In the genomic region with DNA sequence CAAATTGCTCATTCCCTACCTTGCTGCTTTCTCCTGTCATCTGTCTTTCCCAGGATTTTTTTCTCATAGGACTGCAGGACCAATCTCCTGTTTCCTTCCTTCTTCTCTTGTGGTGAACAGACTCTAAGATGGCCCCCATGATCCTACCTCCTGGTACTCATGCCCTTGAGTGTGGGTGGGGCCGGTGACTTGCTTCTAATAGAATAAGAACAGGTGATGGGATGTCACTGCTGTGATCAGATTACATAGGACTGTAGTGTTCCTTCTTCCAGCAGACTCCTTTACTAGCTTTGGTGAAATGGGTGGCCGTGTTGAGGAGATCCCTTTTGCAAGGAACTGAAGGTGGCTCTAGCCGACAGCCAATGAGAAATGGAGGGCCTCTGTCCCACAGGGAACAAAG, we compare ENCODE assay signal across 19 cellular contexts.
DNase-seq lines count a peak whose midpoint lies in the region; ATAC-seq and TF ChIP-seq lines count a peak whose summit lies in the region.
"Had no signal": no experiment of that assay in that cellular context is flagged by ENCODE, and none has a peak within 500 bp of the region (broad histone marks: within the 10 kb centered on the region; RNA-seq: fewer than 3 reads in every experiment).

No MANE protein-coding gene starts in this region.

- peak overlapping the region; percentile 3 to 48 (median 33) for H3K4me3 Mint-ChIP-seq in nephron
- no peak overlapping the region for H3K4me3 Mint-ChIP-seq in activated T-cell treated with anti-CD3 and anti-CD28 coated beads, Interleukin-2, amount 50 U/mL, for 24 hours
- H3K4me3 Mint-ChIP-seq: CD8-positive, alpha-beta memory T cell; GM23338 had no signal

- H3K36me3 Mint-ChIP-seq in nephron (ENCODE audit: low read depth) = peaks cover 33% of the 10 kb centered on the region
- H3K36me3 Mint-ChIP-seq in activated T-cell treated with anti-CD3 and anti-CD28 coated beads, Interleukin-2, amount 50 U/mL, for 24 hours (ENCODE audit: low read depth) = peaks cover 24% of the 10 kb centered on the region

- no peak for ATAC-seq in HG02610 (IDR thresholded peaks at IDR 0.05; ENCODE audit: unreplicated experiment)
- ATAC-seq: GM23338 had no signal

- DNase-seq in NCI-H748 (lab: John Stamatoyannopoulos, UW; ENCODE audit: unreplicated experiment) = peak; percentile 14
- no peak for DNase-seq in NCI-H748 treated with DMSO at 0.1 percent for 48 hours (lab: John Stamatoyannopoulos, UW)
- DNase-seq in NCI-H526 (lab: John Stamatoyannopoulos, UW) = peak; percentile 58 to 74
- no peak for DNase-seq in GF-D8 (lab: John Stamatoyannopoulos, UW)
- no peak for DNase-seq in activated T-cell treated with anti-CD3 and anti-CD28 coated beads, Interleukin-2, amount 50 U/mL, for 24 hours
- DNase-seq: CD8-positive, alpha-beta memory T cell; EL; KG1; NCI-H1092; NCI-H1436 treated with DMSO at 0.1 percent for 48 hours; NCI-H2081; NCI-H226; NCI-H69; OCI-M1; SJCRH30; T-helper 9 cell had no signal

- peaks cover 37% of the 10 kb centered on the region for H3K4me1 Mint-ChIP-seq in nephron
- H3K4me1 Mint-ChIP-seq in activated T-cell treated with anti-CD3 and anti-CD28 coated beads, Interleukin-2, amount 50 U/mL, for 24 hours (ENCODE audit: low read depth) = no peaks in the 10 kb centered on the region
- H3K4me1 Mint-ChIP-seq: CD8-positive, alpha-beta memory T cell had no signal

- H3K27ac Mint-ChIP-seq in nephron = peak overlapping the region; percentile 23 to 93 (median 81)
- H3K27ac Mint-ChIP-seq in activated T-cell treated with anti-CD3 and anti-CD28 coated beads, Interleukin-2, amount 50 U/mL, for 24 hours = no peak overlapping the region
- H3K27ac Mint-ChIP-seq: CD8-positive, alpha-beta memory T cell; GM23338 had no signal

- H3K9me3 Mint-ChIP-seq in nephron = no peaks in the 10 kb centered on the region
- no peaks in the 10 kb centered on the region for H3K9me3 Mint-ChIP-seq in activated T-cell treated with anti-CD3 and anti-CD28 coated beads, Interleukin-2, amount 50 U/mL, for 24 hours
- H3K9me3 Mint-ChIP-seq: CD8-positive, alpha-beta memory T cell had no signal

- peaks cover 5% of the 10 kb centered on the region for H3K27me3 Mint-ChIP-seq in nephron (ENCODE audit: low read depth)
- H3K27me3 Mint-ChIP-seq in activated T-cell treated with anti-CD3 and anti-CD28 coated beads, Interleukin-2, amount 50 U/mL, for 24 hours = no peaks in the 10 kb centered on the region

- no peak for TF ChIP-seq CTCF in nephron (IDR thresholded peaks at IDR 0.05; ENCODE audit: unreplicated experiment in 3 of 3)

Comparison
In these comparisons a context has a peak if more than half of its experiments do, and no peak if none do; other contexts are left out.
1. DNase-seq: peak in NCI-H748 (single experiment) and NCI-H526 (2 of 2); none in NCI-H748 treated with DMSO at 0.1 percent for 48 hours (single experiment), GF-D8 (single experiment) and activated T-cell treated with anti-CD3 and anti-CD28 coated beads, Interleukin-2, amount 50 U/mL, for 24 hours (single experiment).